In the genomic region with DNA sequence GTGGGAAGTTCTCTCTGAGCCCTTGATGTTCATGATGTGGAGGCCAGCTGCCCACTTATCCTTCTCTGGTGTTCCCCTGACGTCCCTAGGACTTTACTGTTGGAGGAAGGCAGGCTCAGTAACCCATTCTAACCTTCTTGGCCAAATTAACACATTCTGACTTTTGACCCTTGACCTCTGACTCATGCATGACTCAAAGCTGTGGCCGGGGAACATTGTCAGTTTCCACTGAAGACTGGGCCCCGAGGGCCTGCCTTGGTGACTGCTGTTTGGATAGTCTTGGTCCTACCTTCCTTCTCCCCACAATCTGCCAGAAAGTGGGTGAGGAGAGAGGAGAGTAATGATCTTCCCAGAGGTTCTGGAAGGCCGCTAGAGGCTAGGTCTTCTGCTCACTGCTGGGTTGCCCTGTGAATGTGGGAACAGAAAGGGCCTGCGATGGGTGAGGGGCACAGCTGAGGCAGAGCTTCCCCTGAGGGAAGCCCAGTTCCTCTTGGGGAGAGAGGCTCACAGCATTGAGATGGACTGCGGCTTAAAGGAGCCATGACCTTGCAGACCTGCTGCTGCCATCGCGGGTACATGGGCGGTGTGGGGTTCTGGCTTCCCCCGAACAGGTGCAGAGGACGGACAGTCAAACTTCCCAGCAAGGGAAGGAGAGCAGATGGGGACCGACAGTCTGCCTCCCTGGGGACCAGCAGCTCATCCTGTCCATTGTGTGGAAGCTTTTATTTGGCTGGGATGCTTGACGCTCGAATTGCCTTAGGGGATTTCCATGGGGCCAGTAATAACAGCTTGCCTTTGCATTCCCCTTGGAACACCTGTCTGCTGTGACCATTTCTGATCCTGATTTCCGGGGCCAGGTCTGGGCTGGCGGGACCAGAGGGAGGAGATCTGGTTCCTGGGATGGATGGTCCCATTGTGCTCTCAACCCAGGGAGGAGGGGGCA, we compare ENCODE assay signal across 1 cellular context.
TF ChIP-seq lines count a peak whose summit lies in the region.

No MANE protein-coding gene starts in this region.

TF ChIP-seq in K562, 482 proteins besides CTCF, POLR2A, EP300 and RAD21 (continued from another document and continues in another):
- TF ChIP-seq, protein P1, sequence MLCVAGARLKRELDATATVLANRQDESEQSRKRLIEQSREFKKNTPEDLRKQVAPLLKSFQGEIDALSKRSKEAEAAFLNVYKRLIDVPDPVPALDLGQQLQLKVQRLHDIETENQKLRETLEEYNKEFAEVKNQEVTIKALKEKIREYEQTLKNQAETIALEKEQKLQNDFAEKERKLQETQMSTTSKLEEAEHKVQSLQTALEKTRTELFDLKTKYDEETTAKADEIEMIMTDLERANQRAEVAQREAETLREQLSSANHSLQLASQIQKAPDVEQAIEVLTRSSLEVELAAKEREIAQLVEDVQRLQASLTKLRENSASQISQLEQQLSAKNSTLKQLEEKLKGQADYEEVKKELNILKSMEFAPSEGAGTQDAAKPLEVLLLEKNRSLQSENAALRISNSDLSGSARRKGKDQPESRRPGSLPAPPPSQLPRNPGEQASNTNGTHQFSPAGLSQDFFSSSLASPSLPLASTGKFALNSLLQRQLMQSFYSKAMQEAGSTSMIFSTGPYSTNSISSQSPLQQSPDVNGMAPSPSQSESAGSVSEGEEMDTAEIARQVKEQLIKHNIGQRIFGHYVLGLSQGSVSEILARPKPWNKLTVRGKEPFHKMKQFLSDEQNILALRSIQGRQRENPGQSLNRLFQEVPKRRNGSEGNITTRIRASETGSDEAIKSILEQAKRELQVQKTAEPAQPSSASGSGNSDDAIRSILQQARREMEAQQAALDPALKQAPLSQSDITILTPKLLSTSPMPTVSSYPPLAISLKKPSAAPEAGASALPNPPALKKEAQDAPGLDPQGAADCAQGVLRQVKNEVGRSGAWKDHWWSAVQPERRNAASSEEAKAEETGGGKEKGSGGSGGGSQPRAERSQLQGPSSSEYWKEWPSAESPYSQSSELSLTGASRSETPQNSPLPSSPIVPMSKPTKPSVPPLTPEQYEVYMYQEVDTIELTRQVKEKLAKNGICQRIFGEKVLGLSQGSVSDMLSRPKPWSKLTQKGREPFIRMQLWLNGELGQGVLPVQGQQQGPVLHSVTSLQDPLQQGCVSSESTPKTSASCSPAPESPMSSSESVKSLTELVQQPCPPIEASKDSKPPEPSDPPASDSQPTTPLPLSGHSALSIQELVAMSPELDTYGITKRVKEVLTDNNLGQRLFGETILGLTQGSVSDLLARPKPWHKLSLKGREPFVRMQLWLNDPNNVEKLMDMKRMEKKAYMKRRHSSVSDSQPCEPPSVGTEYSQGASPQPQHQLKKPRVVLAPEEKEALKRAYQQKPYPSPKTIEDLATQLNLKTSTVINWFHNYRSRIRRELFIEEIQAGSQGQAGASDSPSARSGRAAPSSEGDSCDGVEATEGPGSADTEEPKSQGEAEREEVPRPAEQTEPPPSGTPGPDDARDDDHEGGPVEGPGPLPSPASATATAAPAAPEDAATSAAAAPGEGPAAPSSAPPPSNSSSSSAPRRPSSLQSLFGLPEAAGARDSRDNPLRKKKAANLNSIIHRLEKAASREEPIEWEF (CRISPR knock-in tag; IDR thresholded peaks at IDR 0.05): no peak
- TF ChIP-seq, protein P2, sequence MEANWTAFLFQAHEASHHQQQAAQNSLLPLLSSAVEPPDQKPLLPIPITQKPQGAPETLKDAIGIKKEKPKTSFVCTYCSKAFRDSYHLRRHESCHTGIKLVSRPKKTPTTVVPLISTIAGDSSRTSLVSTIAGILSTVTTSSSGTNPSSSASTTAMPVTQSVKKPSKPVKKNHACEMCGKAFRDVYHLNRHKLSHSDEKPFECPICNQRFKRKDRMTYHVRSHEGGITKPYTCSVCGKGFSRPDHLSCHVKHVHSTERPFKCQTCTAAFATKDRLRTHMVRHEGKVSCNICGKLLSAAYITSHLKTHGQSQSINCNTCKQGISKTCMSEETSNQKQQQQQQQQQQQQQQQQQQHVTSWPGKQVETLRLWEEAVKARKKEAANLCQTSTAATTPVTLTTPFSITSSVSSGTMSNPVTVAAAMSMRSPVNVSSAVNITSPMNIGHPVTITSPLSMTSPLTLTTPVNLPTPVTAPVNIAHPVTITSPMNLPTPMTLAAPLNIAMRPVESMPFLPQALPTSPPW (CRISPR knock-in tag; IDR thresholded peaks at IDR 0.05): no peak
- TF ChIP-seq, protein P3, sequence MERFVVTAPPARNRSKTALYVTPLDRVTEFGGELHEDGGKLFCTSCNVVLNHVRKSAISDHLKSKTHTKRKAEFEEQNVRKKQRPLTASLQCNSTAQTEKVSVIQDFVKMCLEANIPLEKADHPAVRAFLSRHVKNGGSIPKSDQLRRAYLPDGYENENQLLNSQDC (CRISPR knock-in tag; IDR thresholded peaks at IDR 0.05): no peak
- TF ChIP-seq GTF2F1 (IDR thresholded peaks at IDR 0.05; ENCODE audit: low read depth, low read length): no peak
- no peak for TF ChIP-seq AFF4 (CRISPR knock-in tag; IDR thresholded peaks at IDR 0.05)
- TF ChIP-seq ZNF134 (CRISPR knock-in tag; conservative IDR thresholded peaks at IDR 0.05): no peak
- no peak for TF ChIP-seq KLF13 (tag; IDR thresholded peaks at IDR 0.05; ENCODE audit: borderline replicate concordance, low read depth)
- no peak for TF ChIP-seq MBD2 (IDR thresholded peaks at IDR 0.05; ENCODE audit: borderline replicate concordance, low read depth)
- TF ChIP-seq, protein P4, sequence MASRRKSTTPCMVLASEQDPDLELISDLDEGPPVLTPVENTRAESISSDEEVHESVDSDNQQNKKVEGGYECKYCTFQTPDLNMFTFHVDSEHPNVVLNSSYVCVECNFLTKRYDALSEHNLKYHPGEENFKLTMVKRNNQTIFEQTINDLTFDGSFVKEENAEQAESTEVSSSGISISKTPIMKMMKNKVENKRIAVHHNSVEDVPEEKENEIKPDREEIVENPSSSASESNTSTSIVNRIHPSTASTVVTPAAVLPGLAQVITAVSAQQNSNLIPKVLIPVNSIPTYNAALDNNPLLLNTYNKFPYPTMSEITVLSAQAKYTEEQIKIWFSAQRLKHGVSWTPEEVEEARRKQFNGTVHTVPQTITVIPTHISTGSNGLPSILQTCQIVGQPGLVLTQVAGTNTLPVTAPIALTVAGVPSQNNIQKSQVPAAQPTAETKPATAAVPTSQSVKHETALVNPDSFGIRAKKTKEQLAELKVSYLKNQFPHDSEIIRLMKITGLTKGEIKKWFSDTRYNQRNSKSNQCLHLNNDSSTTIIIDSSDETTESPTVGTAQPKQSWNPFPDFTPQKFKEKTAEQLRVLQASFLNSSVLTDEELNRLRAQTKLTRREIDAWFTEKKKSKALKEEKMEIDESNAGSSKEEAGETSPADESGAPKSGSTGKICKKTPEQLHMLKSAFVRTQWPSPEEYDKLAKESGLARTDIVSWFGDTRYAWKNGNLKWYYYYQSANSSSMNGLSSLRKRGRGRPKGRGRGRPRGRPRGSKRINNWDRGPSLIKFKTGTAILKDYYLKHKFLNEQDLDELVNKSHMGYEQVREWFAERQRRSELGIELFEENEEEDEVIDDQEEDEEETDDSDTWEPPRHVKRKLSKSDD (conservative IDR thresholded peaks at IDR 0.05; ENCODE audit: low read length): no peak
- 0 out of 2 replicates have a peak, but pooled peaks have one; percentile 31 for TF ChIP-seq GATAD2A (IDR thresholded peaks at IDR 0.05)
- TF ChIP-seq THRA (IDR thresholded peaks at IDR 0.05): no peak
- TF ChIP-seq JUND (IDR thresholded peaks at IDR 0.05; ENCODE audit: borderline replicate concordance, low read depth, low read length): peak; percentile 99
- TF ChIP-seq JUND (tag; IDR thresholded peaks at IDR 0.05; ENCODE audit: borderline replicate concordance, low read depth, low read length): peak; percentile 99; the same call in 2 of the 3 replicates
- 0 out of 2 replicates have a peak, but pooled peaks have one; percentile 14 for TF ChIP-seq ZBTB34 (CRISPR knock-in tag; IDR thresholded peaks at IDR 0.05)
- TF ChIP-seq SMAD1 (IDR thresholded peaks at IDR 0.05; ENCODE audit: low read depth, low read length, partially characterized antibody): no peak
- peak; percentile 57; the same call in 1 of the 2 replicates for TF ChIP-seq XRCC5 (IDR thresholded peaks at IDR 0.05; ENCODE audit: low read depth, low read length)
- TF ChIP-seq ARID2 (IDR thresholded peaks at IDR 0.05): no peak
- no peak for TF ChIP-seq ZNF121 (CRISPR knock-in tag; conservative IDR thresholded peaks at IDR 0.05)
- TF ChIP-seq THAP7 (CRISPR knock-in tag; IDR thresholded peaks at IDR 0.05): no peak
- TF ChIP-seq ZBTB43 (CRISPR knock-in tag; IDR thresholded peaks at IDR 0.05): no peak
- TF ChIP-seq ZNF408 (CRISPR knock-in tag; IDR thresholded peaks at IDR 0.05; ENCODE audit: low read depth): no peak
- TF ChIP-seq ZC3H11A (IDR thresholded peaks at IDR 0.05; ENCODE audit: low read depth, low read length): no peak
- TF ChIP-seq E2F8 (IDR thresholded peaks at IDR 0.05; ENCODE audit: low read depth, partially characterized antibody): no peak
- no peak for TF ChIP-seq KLF16 (IDR thresholded peaks at IDR 0.05)
- TF ChIP-seq CTBP1 (IDR thresholded peaks at IDR 0.05; ENCODE audit: borderline replicate concordance): no peak
